Comparison of ENCODE assay signal across 8 cellular contexts in the genomic region with DNA sequence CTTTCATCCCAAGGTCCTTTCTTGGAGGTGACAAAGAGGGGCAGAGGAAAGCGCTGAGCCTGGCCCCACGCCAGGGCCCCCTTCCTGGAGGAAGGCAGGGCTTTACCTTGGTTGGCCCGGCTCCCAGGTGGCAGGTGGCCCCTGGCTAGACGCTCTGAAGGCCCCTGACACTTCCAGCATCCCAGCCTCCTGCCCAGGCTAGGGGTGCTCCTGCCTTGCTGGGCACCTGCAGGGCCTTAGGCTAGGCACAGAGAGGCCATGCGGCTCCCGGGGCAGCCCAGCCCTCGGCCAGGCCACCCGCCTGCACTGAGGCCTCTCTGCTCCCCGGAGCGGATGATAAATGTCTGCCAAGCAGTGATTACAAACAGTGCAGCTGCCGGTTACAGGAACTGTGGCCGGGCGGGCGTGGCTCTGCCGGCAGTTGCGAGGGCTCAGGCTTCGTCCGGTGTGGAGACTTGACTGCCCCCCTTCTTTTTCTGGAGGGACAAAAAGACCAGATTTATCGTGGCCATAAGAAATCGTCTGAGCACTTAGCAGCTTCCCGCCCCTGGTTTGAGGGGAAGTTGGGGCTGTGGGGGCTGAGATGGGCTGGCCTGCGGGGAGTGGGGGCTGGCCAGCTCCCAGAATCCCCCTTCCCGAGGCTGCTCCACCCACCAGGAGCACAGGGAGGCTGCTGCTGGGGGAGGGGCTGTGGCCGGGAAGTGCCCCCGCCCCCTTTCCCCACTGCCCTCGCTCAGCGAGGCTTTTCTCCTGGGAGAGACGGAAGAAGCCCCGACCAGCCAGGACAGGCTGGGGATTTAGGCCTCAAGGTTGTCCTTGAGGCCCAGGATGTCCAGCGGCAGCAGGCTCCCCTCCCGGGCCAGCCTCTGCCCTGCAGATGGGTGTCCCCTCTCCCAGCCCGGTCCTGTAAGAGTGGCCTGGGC. TPM values are rescaled to one million over a fixed set of nuclear protein-coding genes. Genes with fewer than 3 reads are reported as not detected.
DNase-seq lines count a peak whose midpoint lies in the region; ATAC-seq and TF ChIP-seq lines count a peak whose summit lies in the region.

No MANE protein-coding gene starts in this region.

- no peaks in the 10 kb centered on the region for H3K36me3 ChIP-seq in mucosa of descending colon (ENCODE audit: low read depth)

- peak overlapping the region; percentile 39 for H3K4me3 Mint-ChIP-seq in activated CD8-positive, alpha-beta memory T cell treated with anti-CD3 and anti-CD28 coated beads, Interleukin-2, amount 10 ng/mL, durations not matched to agents 7 days and 5 days

- intact Hi-C loops in mucosa of descending colon (cut with DNase I, micrococcal nuclease) = no loop called here

- H3K27me3 Mint-ChIP-seq in activated CD8-positive, alpha-beta memory T cell treated with anti-CD3 and anti-CD28 coated beads, Interleukin-2, amount 10 ng/mL, durations not matched to agents 7 days and 5 days = peaks cover 4% of the 10 kb centered on the region

- peak overlapping the region; percentile 38 for H3K27ac ChIP-seq in temporal lobe (ENCODE audit: low read depth, low read length)

- CTCF ChIA-PET in activated CD8-positive, alpha-beta memory T cell treated with anti-CD3 and anti-CD28 coated beads, Interleukin-2, amount 10 ng/mL, durations not matched to agents 7 days and 5 days (lab: Charles Lee) = interaction anchor here (0.7 to 1.4 kb wide), 6 partner anchors 23 to 130 kb away, joined by 3 to 6 read pairs (median 4); no protein-coding TSS in a partner anchor

- DNase-seq in NCI-H1417 (lab: John Stamatoyannopoulos, UW) = peak; percentile 49 to 89 (median 79)
- DNase-seq in NCI-H1417 treated with DMSO at 0.1 percent for 48 hours (lab: John Stamatoyannopoulos, UW) = no peak
- DNase-seq in NCI-H226 = peak; percentile 69
- DNase-seq in activated CD8-positive, alpha-beta memory T cell treated with anti-CD3 and anti-CD28 coated beads, Interleukin-2, amount 10 ng/mL, durations not matched to agents 7 days and 5 days = peak; percentile 77
- no peak for DNase-seq in epithelial cell of proximal tubule (ENCODE audit: low read depth)
- DNase-seq in mucosa of descending colon = peak; percentile 79 to 86 (median 80)

- H3K4me1 Mint-ChIP-seq in activated CD8-positive, alpha-beta memory T cell treated with anti-CD3 and anti-CD28 coated beads, Interleukin-2, amount 10 ng/mL, durations not matched to agents 7 days and 5 days = peaks cover 12% of the 10 kb centered on the region

- H3K4me3 ChIP-seq in epithelial cell of proximal tubule (ENCODE audit: low read depth, low read length) (peak overlapping the region; percentile 19), mucosa of descending colon (no peak overlapping the region)

- peak; percentile 76 for ATAC-seq in activated CD8-positive, alpha-beta memory T cell treated with anti-CD3 and anti-CD28 coated beads, Interleukin-2, amount 10 ng/mL, durations not matched to agents 7 days and 5 days
- ATAC-seq in mucosa of descending colon (peak; percentile 89), HG03135 (IDR thresholded peaks at IDR 0.05; ENCODE audit: unreplicated experiment) (no peak)

- peaks cover 21% of the 10 kb centered on the region for H3K4me1 ChIP-seq in mucosa of descending colon (ENCODE audit: low read depth)

- H3K27ac Mint-ChIP-seq in activated CD8-positive, alpha-beta memory T cell treated with anti-CD3 and anti-CD28 coated beads, Interleukin-2, amount 10 ng/mL, durations not matched to agents 7 days and 5 days = peak overlapping the region; percentile 59

- no peak for TF ChIP-seq CTCF in epithelial cell of proximal tubule (conservative IDR thresholded peaks at IDR 0.05; ENCODE audit: low read depth, low read length)
- no peak for TF ChIP-seq CTCF in mucosa of descending colon (IDR thresholded peaks at IDR 0.05)

- no peaks in the 10 kb centered on the region for H3K9me3 ChIP-seq in mucosa of descending colon

- no peaks in the 10 kb centered on the region for H3K36me3 Mint-ChIP-seq in activated CD8-positive, alpha-beta memory T cell treated with anti-CD3 and anti-CD28 coated beads, Interleukin-2, amount 10 ng/mL, durations not matched to agents 7 days and 5 days

- no peaks in the 10 kb centered on the region for H3K9me3 Mint-ChIP-seq in activated CD8-positive, alpha-beta memory T cell treated with anti-CD3 and anti-CD28 coated beads, Interleukin-2, amount 10 ng/mL, durations not matched to agents 7 days and 5 days (ENCODE audit: low read depth)

RNA-seq across cellular contexts. Expression of a gene that starts 31.6 kb away (rescaled TPM):
- total RNA-seq in activated CD8-positive, alpha-beta memory T cell treated with anti-CD3 and anti-CD28 coated beads, Interleukin-2, amount 10 ng/mL, durations not matched to agents 7 days and 5 days = 10 to 100 TPM; 32.6 to 36.5 TPM
- total RNA-seq in epithelial cell of proximal tubule = 40.9 and 60.8 TPM in 2 replicates
- 10 to 100 TPM; 55.5 to 70.4 (median 64.0) TPM for total RNA-seq in mucosa of descending colon
- total RNA-seq in temporal lobe = 24.6 TPM

Comparison
In these comparisons a context has a peak if more than half of its experiments do, and no peak if none do; other contexts are left out.
1. DNase-seq: peak in NCI-H1417 (3 of 3), NCI-H226 (single experiment), activated CD8-positive, alpha-beta memory T cell treated with anti-CD3 and anti-CD28 coated beads, Interleukin-2, amount 10 ng/mL, durations not matched to agents 7 days and 5 days (single experiment) and mucosa of descending colon (3 of 3); none in NCI-H1417 treated with DMSO at 0.1 percent for 48 hours (single experiment) and epithelial cell of proximal tubule (single experiment).